ENCODE assay signal across 8 cellular contexts in genomic region chr14:93011650-93012317, GRCh38.
DNase-seq lines count a peak whose midpoint lies in the region; ATAC-seq and TF ChIP-seq lines count a peak whose summit lies in the region.

No MANE protein-coding gene starts in this region.

- TF ChIP-seq POLR2A in spleen (IDR thresholded peaks at IDR 0.05): no peak

- H3K27me3 ChIP-seq in spleen (replicated peaks in 1 of 7): no peaks in the 10 kb centered on the region

- peak overlapping the region in 5 of 8 donors; percentile 31 to 69 (median 49) for H3K27ac ChIP-seq in spleen

- H3K4me3 ChIP-seq in spleen: no peak overlapping the region

- H3K4me1 ChIP-seq in spleen: peaks cover 45 to 99% (median 85%) of the 10 kb centered on the region in 6 donors

- peak; percentile 40 to 64 for DNase-seq in NCI-H187 (lab: John Stamatoyannopoulos, UW)
- no peak for DNase-seq in NCI-H187 treated with DMSO at 0.1 percent for 48 hours (lab: John Stamatoyannopoulos, UW)
- DNase-seq in NCI-H69 (lab: John Stamatoyannopoulos, UW): peak; percentile 96
- peak; percentile 48 to 93 (median 80) for DNase-seq in head of caudate nucleus
- no peak for DNase-seq in spleen
- no peak for DNase-seq in activated T-cell treated with anti-CD3 and anti-CD28 coated beads, Interleukin-2, amount 50 U/mL, for 1 hour
- DNase-seq in T-helper 2 cell: no peak

- ATAC-seq in HG02571 (IDR thresholded peaks at IDR 0.05; ENCODE audit: unreplicated experiment): no peak

- 74 to 85% (median 80%) methylated on average over 22 of the region's 22 CpGs for WGBS in spleen, 5 donors

- peaks cover 0 to 58% (median 14%) of the 10 kb centered on the region in 6 donors for H3K36me3 ChIP-seq in spleen

- no peaks in the 10 kb centered on the region for H3K9me3 ChIP-seq in spleen

- peak in 1 of 11 experiments; percentile 4 for TF ChIP-seq CTCF in spleen (IDR thresholded peaks at IDR 0.05 in 8 of 11, conservative IDR thresholded peaks at IDR 0.05 in 3 of 11)

- intact Hi-C loops in head of caudate nucleus (cut with DNase I): no loop called here
- intact Hi-C loops in spleen (cut with DNase I; ENCODE audit: low total_unique reads): no loop called here

Comparison
In these comparisons a context has a peak if more than half of its experiments do, and no peak if none do; other contexts are left out.
1. DNase-seq: peak in NCI-H187 (2 of 2), NCI-H69 (single experiment) and head of caudate nucleus (42 of 42); none in NCI-H187 treated with DMSO at 0.1 percent for 48 hours (single experiment), spleen (single experiment), activated T-cell treated with anti-CD3 and anti-CD28 coated beads, Interleukin-2, amount 50 U/mL, for 1 hour (single experiment) and T-helper 2 cell (0 of 5).